Comparison of ENCODE assay signal across 12 cellular contexts in the genomic region with DNA sequence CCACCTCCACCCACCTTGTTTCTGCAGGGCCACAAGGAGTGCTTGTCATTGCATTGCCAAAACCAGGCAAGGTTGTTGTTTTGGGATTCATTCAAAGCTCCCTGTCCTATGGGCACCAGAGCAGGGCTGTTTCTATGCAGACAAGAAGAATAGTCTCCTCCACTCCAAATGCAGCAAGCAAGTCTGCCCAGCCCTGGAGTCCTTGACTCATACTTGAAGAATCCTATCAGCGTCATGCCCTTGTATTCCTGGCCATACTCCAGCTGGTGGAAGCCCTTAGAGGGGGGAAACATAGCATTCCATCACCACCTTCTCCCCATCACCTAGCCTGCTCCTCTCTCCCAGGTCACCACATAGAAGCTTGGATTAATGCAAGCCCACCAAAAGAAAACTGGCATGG.
DNase-seq lines count a peak whose midpoint lies in the region; ATAC-seq and TF ChIP-seq lines count a peak whose summit lies in the region.
"Had no signal": no experiment of that assay in that cellular context is flagged by ENCODE, and none has a peak within 500 bp of the region (broad histone marks: within the 10 kb centered on the region; RNA-seq: fewer than 3 reads in every experiment).

No MANE protein-coding gene starts in this region.

- POLR2A ChIA-PET in PC-3 (lab: Charles Lee; ENCODE audit: unreplicated experiment), result no interaction called here

- H2AFZ ChIP-seq in PC-3 (ENCODE audit: low read length), result no peak overlapping the region

- CTCF ChIA-PET in PC-3 (lab: Charles Lee), result no interaction called here

- no peaks in the 10 kb centered on the region for H3F3A ChIP-seq in PC-3 (ENCODE audit: low read length, unreplicated experiment)

- BruUV-seq in PC-3 (replicated peaks; lab: Mats Ljungman, UMichigan), result no TSS peak

- H3K4me2 ChIP-seq in PC-3 (ENCODE audit: low read length), result peak overlapping the region; percentile 84

- H4K20me1 ChIP-seq in PC-3 (ENCODE audit: low read length), result no peaks in the 10 kb centered on the region

- no peaks in the 10 kb centered on the region for H3K36me3 ChIP-seq in PC-3 (ENCODE audit: low read depth, low read length)

- H3K4me3 ChIP-seq in PC-3 (ENCODE audit: low read length), result no peak overlapping the region
- H3K4me3 ChIP-seq in epithelial cell of proximal tubule (ENCODE audit: low read depth, low read length), result no peak overlapping the region
- H3K4me3 ChIP-seq in skeletal muscle cell (ENCODE audit: low read depth, low read length), result no peak overlapping the region

- intact Hi-C loops in PC-3 (cut with micrococcal nuclease), result loop anchor here (10.0 kb wide), 1 partner anchor 74 kb away; no protein-coding TSS in a partner anchor

- no peaks in the 10 kb centered on the region for H3K9me2 ChIP-seq in PC-3 (replicated peaks; ENCODE audit: low read length)

- H3K9me3 ChIP-seq in PC-3 (ENCODE audit: low read length), result no peaks in the 10 kb centered on the region
- H3K9me3 ChIP-seq: testis had no signal

- H3K79me2 ChIP-seq in PC-3 (ENCODE audit: low read length), result no peaks in the 10 kb centered on the region

- H3K27me3 ChIP-seq in PC-3 (ENCODE audit: low read length), result no peaks in the 10 kb centered on the region
- H3K27me3 ChIP-seq: testis had no signal

- TF ChIP-seq CTCF in PC-3 (conservative IDR thresholded peaks at IDR 0.05; ENCODE audit: low read depth, low read length), result no peak
- TF ChIP-seq CTCF in epithelial cell of proximal tubule (conservative IDR thresholded peaks at IDR 0.05; ENCODE audit: low read depth, low read length), result no peak

- peak overlapping the region; percentile 6; the same call in 1 of the 2 replicates for H3K9ac ChIP-seq in PC-3 (ENCODE audit: low read length)

- peak; percentile 77 for ATAC-seq in PC-3
- ATAC-seq in HG02759 (IDR thresholded peaks at IDR 0.05; ENCODE audit: unreplicated experiment), result no peak
- no peak for ATAC-seq in HG02610 (IDR thresholded peaks at IDR 0.05; ENCODE audit: unreplicated experiment)
- ATAC-seq in HG02623 (IDR thresholded peaks at IDR 0.05; ENCODE audit: unreplicated experiment), result no peak

- peaks cover 16% of the 10 kb centered on the region for H3K4me1 ChIP-seq in PC-3 (ENCODE audit: insufficient read depth, low read length)

- DNase-seq in DMS 273 (lab: John Stamatoyannopoulos, UW; ENCODE audit: unreplicated experiment) (peak; percentile 54), DMS 273 treated with DMSO at 0.1 percent for 48 hours (lab: John Stamatoyannopoulos, UW) (no peak), PC-3 (peak; percentile 88), epithelial cell of proximal tubule (ENCODE audit: low read depth) (peak; percentile 61), skeletal muscle cell (ENCODE audit: low read depth) (peak; percentile 51)
- DNase-seq: activated T-cell treated with anti-CD3 and anti-CD28 coated beads, Interleukin-2, amount 50 U/mL, for 1 hour; NCI-H1694 treated with DMSO at 0.1 percent for 48 hours; testis had no signal

- peak overlapping the region; percentile 26; the same call in 1 of the 2 replicates for H3K27ac ChIP-seq in PC-3 (ENCODE audit: low read length)
- H3K27ac ChIP-seq: 22Rv1, testis had no signal
